In genomic region chr20:25297141-25297905, GRCh38 we compare ENCODE assay signal across 8 cellular contexts. TPM values are rescaled to one million over a fixed set of nuclear protein-coding genes. Genes with fewer than 3 reads are reported as not detected.
DNase-seq lines count a peak whose midpoint lies in the region; ATAC-seq and TF ChIP-seq lines count a peak whose summit lies in the region.

No MANE protein-coding gene starts in this region.

- H3K4me3 Mint-ChIP-seq in stimulated activated naive B cell treated with anti-CD40 and anti-IgM and Interleukin-4, amounts not matched to agents 10 μg/mL and 1 μg/mL and 100 μg/mL, for 72 hours = peak overlapping the region in 1 of 2 donors; percentile 8

- peak in 2 of 3 experiments; percentile 51 to 72 for DNase-seq in NCI-H1417 (lab: John Stamatoyannopoulos, UW)
- no peak for DNase-seq in NCI-H1417 treated with DMSO at 0.1 percent for 48 hours (lab: John Stamatoyannopoulos, UW)
- DNase-seq in stimulated activated naive B cell treated with anti-CD40 and anti-IgM and Interleukin-4, amounts not matched to agents 10 μg/mL and 1 μg/mL and 100 μg/mL, for 72 hours = no peak
- DNase-seq in T-helper 9 cell = no peak
- no peak for DNase-seq in occipital lobe (lab: John Stamatoyannopoulos, UW)
- no peak for DNase-seq in stimulated activated CD4-positive, alpha-beta T cell treated with anti-CD3 and anti-CD28 coated beads, Interleukin-4, amount 100 ng/mL, for 24 hours

- peak; percentile 59 for ATAC-seq in HG02588 (IDR thresholded peaks at IDR 0.05; ENCODE audit: unreplicated experiment)
- ATAC-seq in stimulated activated naive B cell treated with anti-CD40 and anti-IgM and Interleukin-4, amounts not matched to agents 10 μg/mL and 1 μg/mL and 100 μg/mL, for 72 hours (replicated peaks) = peak; percentile 38 to 48

- H3K36me3 Mint-ChIP-seq in stimulated activated naive B cell treated with anti-CD40 and anti-IgM and Interleukin-4, amounts not matched to agents 10 μg/mL and 1 μg/mL and 100 μg/mL, for 72 hours = peaks cover 28 to 64% of the 10 kb centered on the region in 2 donors

- H3K27me3 Mint-ChIP-seq in stimulated activated naive B cell treated with anti-CD40 and anti-IgM and Interleukin-4, amounts not matched to agents 10 μg/mL and 1 μg/mL and 100 μg/mL, for 72 hours = no peaks in the 10 kb centered on the region

- peaks cover 12 to 31% of the 10 kb centered on the region in 2 donors for H3K4me1 Mint-ChIP-seq in stimulated activated naive B cell treated with anti-CD40 and anti-IgM and Interleukin-4, amounts not matched to agents 10 μg/mL and 1 μg/mL and 100 μg/mL, for 72 hours

- H3K27ac Mint-ChIP-seq in stimulated activated naive B cell treated with anti-CD40 and anti-IgM and Interleukin-4, amounts not matched to agents 10 μg/mL and 1 μg/mL and 100 μg/mL, for 72 hours = peak overlapping the region; percentile 68

- no peaks in the 10 kb centered on the region for H3K9me3 Mint-ChIP-seq in stimulated activated naive B cell treated with anti-CD40 and anti-IgM and Interleukin-4, amounts not matched to agents 10 μg/mL and 1 μg/mL and 100 μg/mL, for 72 hours

TF ChIP-seq in PFSK-1, 5 proteins besides CTCF, POLR2A, EP300 and RAD21:
- TF ChIP-seq POLR2AphosphoS5 (IDR thresholded peaks at IDR 0.05; ENCODE audit: low read depth, low read length) (0 out of 2 replicates have a peak, but pooled peaks have one; percentile 4), REST (IDR thresholded peaks at IDR 0.05; ENCODE audit: insufficient read depth in 1 of 2, low read depth in 2 of 2, low read length in 2 of 2) (no peak)

RNA-seq across cellular contexts. Expression of gene PYGB, which starts 49.4 kb away (rescaled TPM):
- 146 TPM for polyA plus RNA-seq in PFSK-1 (2012; ENCODE audit: insufficient read length, low read depth)
- 72.1 TPM for total RNA-seq in occipital lobe

Comparison
In these comparisons a context has a peak if more than half of its experiments do, and no peak if none do; other contexts are left out.
1. DNase-seq: peak in NCI-H1417 (2 of 3); none in NCI-H1417 treated with DMSO at 0.1 percent for 48 hours (single experiment), stimulated activated naive B cell treated with anti-CD40 and anti-IgM and Interleukin-4, amounts not matched to agents 10 μg/mL and 1 μg/mL and 100 μg/mL, for 72 hours (single experiment), T-helper 9 cell (single experiment), occipital lobe (single experiment) and stimulated activated CD4-positive, alpha-beta T cell treated with anti-CD3 and anti-CD28 coated beads, Interleukin-4, amount 100 ng/mL, for 24 hours (single experiment).